Comparison of ENCODE assay signal across 25 cellular contexts in the genomic region with DNA sequence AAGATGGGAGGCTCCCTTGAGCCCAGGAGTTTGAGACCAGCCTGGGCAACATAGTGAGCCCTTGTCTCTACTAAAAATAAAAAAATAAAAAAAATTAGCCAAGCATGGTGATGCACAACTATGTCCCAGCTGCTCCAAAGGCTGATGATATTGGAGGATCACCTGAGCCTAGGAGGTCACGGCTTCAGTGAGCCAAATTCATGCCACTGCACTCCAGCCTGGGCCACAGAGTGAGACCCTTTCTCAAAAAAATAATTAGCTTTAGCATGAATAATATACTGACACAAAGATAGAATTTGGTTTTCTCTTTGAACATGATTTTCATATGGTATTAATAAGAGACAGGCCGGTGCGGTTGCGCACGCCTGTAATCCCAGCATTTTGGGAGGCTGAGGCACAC.
DNase-seq lines count a peak whose midpoint lies in the region; ATAC-seq and TF ChIP-seq lines count a peak whose summit lies in the region.
"Had no signal": no experiment of that assay in that cellular context is flagged by ENCODE, and none has a peak within 500 bp of the region (broad histone marks: within the 10 kb centered on the region; RNA-seq: fewer than 3 reads in every experiment).

No MANE protein-coding gene starts in this region.

- WGBS in body of pancreas, 2 donors: 87 to 89% methylated on average over 5 of the region's 5 CpGs

- TF ChIP-seq CTCF in MCF 10A (IDR thresholded peaks at IDR 0.05; ENCODE audit: unreplicated experiment) (no peak), breast epithelium (IDR thresholded peaks at IDR 0.05) (no peak), HEK293 (tag by site-specific recombination; IDR thresholded peaks at IDR 0.05) (no peak), WTC11 (IDR thresholded peaks at IDR 0.05) (no peak), body of pancreas (IDR thresholded peaks at IDR 0.05) (no peak)

- H3K27me3 Mint-ChIP-seq in MCF 10A (ENCODE audit: insufficient read depth, unreplicated experiment): no peaks in the 10 kb centered on the region
- H3K27me3 Mint-ChIP-seq in WTC11 (ENCODE audit: low read depth): no peaks in the 10 kb centered on the region
- H3K27me3 Mint-ChIP-seq: CD4-positive, alpha-beta memory T cell; CD4-positive, CD25-positive, alpha-beta regulatory T cell had no signal

- peak overlapping the region; percentile 10 for H3K27ac Mint-ChIP-seq in MCF 10A (ENCODE audit: low read depth, unreplicated experiment)
- H3K27ac Mint-ChIP-seq in WTC11: no peak overlapping the region
- H3K27ac Mint-ChIP-seq: CD14-positive monocyte; CD4-positive, alpha-beta memory T cell; CD4-positive, CD25-positive, alpha-beta regulatory T cell; CD8-positive, alpha-beta memory T cell had no signal

- H3K9me3 Mint-ChIP-seq in MCF 10A (ENCODE audit: unreplicated experiment) (no peaks in the 10 kb centered on the region), WTC11 (peaks cover 7% of the 10 kb centered on the region; the same call in 1 of the 2 replicates)
- H3K9me3 Mint-ChIP-seq: CD4-positive, alpha-beta memory T cell; CD4-positive, CD25-positive, alpha-beta regulatory T cell; CD8-positive, alpha-beta memory T cell had no signal

- H3K27me3 ChIP-seq in breast epithelium: no peaks in the 10 kb centered on the region
- H3K27me3 ChIP-seq in SJCRH30: no peaks in the 10 kb centered on the region
- H3K27me3 ChIP-seq in body of pancreas: no peaks in the 10 kb centered on the region
- H3K27me3 ChIP-seq: BE2C, BLaER1 had no signal

- H3K4me3 ChIP-seq in breast epithelium (no peak overlapping the region), HEK293 (ENCODE audit: low read depth, low read length) (no peak overlapping the region), SJCRH30 (no peak overlapping the region), body of pancreas (no peak overlapping the region)
- H3K4me3 ChIP-seq: BLaER1, GM12878 had no signal

- H3K9me3 ChIP-seq in breast epithelium (no peaks in the 10 kb centered on the region), HEK293 (ENCODE audit: control insufficient read depth, insufficient read depth, low read depth, low read length) (no peaks in the 10 kb centered on the region), SJCRH30 (replicated peaks) (no peaks in the 10 kb centered on the region), body of pancreas (no peaks in the 10 kb centered on the region)
- H3K9me3 ChIP-seq: BE2C had no signal

- no peaks in the 10 kb centered on the region for H3K36me3 Mint-ChIP-seq in MCF 10A (ENCODE audit: insufficient read depth, unreplicated experiment)
- no peaks in the 10 kb centered on the region for H3K36me3 Mint-ChIP-seq in WTC11
- H3K36me3 Mint-ChIP-seq: CD14-positive monocyte; CD4-positive, alpha-beta memory T cell; CD4-positive, CD25-positive, alpha-beta regulatory T cell; CD8-positive, alpha-beta memory T cell had no signal

- POLR2A ChIA-PET in MCF 10A (lab: Yijun Ruan, JAX) (interaction anchor here (1.1 to 1.2 kb wide), 2 partner anchors 22 to 26 kb away, joined by 4 to 5 read pairs; no protein-coding TSS in a partner anchor), HEK293 (lab: Yijun Ruan, JAX) (no interaction called here), WTC11 (lab: Charles Lee) (interaction anchor here (0.7 kb wide), 2 partner anchors 10 to 121 kb away, joined by 5 to 8 read pairs; no protein-coding TSS in a partner anchor)

- H3K4me1 Mint-ChIP-seq in MCF 10A (ENCODE audit: insufficient read depth, unreplicated experiment) (peaks cover 12% of the 10 kb centered on the region), WTC11 (peaks cover 11% of the 10 kb centered on the region)
- H3K4me1 Mint-ChIP-seq: CD14-positive monocyte; CD4-positive, alpha-beta memory T cell; CD4-positive, CD25-positive, alpha-beta regulatory T cell; CD8-positive, alpha-beta memory T cell had no signal

- ATAC-seq in WTC11 (no peak), GM18907 (IDR thresholded peaks at IDR 0.05; ENCODE audit: unreplicated experiment) (no peak), body of pancreas (no peak)
- ATAC-seq: GM12878 had no signal

- H3K4me1 ChIP-seq in breast epithelium (no peaks in the 10 kb centered on the region), HEK293 (ENCODE audit: control insufficient read depth, insufficient read depth, low read length) (no peaks in the 10 kb centered on the region), SJCRH30 (no peaks in the 10 kb centered on the region), body of pancreas (no peaks in the 10 kb centered on the region)
- H3K4me1 ChIP-seq: BE2C, BLaER1 had no signal

- H3K27ac ChIP-seq in breast epithelium: no peak overlapping the region
- H3K27ac ChIP-seq in HEK293 (ENCODE audit: extremely low read depth, low read depth, low read length): no peak overlapping the region
- H3K27ac ChIP-seq in SJCRH30: no peak overlapping the region
- no peak overlapping the region for H3K27ac ChIP-seq in body of pancreas
- H3K27ac ChIP-seq: BLaER1 had no signal

- no TSS peak for BruUV-seq in MCF 10A (replicated peaks; lab: Mats Ljungman, UMichigan)

- intact Hi-C loops in MCF 10A (cut with micrococcal nuclease) (loop anchor here (2.0 kb wide), 1 partner anchor 89 kb away; a partner anchor contains a TSS), breast epithelium (cut with DNase I; ENCODE audit: low total_unique reads) (no loop called here), body of pancreas (cut with DNase I) (no loop called here)

- H3K4me3 Mint-ChIP-seq in MCF 10A (ENCODE audit: unreplicated experiment): no peak overlapping the region
- H3K4me3 Mint-ChIP-seq in WTC11: no peak overlapping the region
- H3K4me3 Mint-ChIP-seq: CD14-positive monocyte; CD4-positive, alpha-beta memory T cell; CD4-positive, CD25-positive, alpha-beta regulatory T cell; CD8-positive, alpha-beta memory T cell had no signal

- no peak for TF ChIP-seq POLR2A in breast epithelium (IDR thresholded peaks at IDR 0.05)
- TF ChIP-seq POLR2A in body of pancreas (IDR thresholded peaks at IDR 0.05): no peak

- H3K36me3 ChIP-seq in breast epithelium (no peaks in the 10 kb centered on the region), HEK293 (ENCODE audit: control insufficient read depth in 2 of 2, insufficient read depth in 1 of 2, low read length in 2 of 2) (no peaks in the 10 kb centered on the region), SJCRH30 (no peaks in the 10 kb centered on the region), body of pancreas (replicated peaks in 1 of 2; ENCODE audit: insufficient read depth in 1 of 2, low read depth in 2 of 2) (no peaks in the 10 kb centered on the region)
- H3K36me3 ChIP-seq: BE2C, BLaER1 had no signal

- CTCF ChIA-PET in MCF 10A (lab: Yijun Ruan, JAX): interaction anchor here (0.6 to 2.8 kb wide), 4 partner anchors 19 to 102 kb away, joined by 3 to 20 read pairs (median 4); no protein-coding TSS in a partner anchor
- CTCF ChIA-PET in HEK293 (lab: Yijun Ruan, JAX): interaction anchor here (1.1 kb wide), 1 partner anchor 138 kb away, joined by 3 read pairs; no protein-coding TSS in a partner anchor
- CTCF ChIA-PET in WTC11 (lab: Charles Lee): no interaction called here

- DNase-seq in MCF 10A (ENCODE audit: unreplicated experiment): no peak
- DNase-seq in breast epithelium (ENCODE audit: low spot score in 2 of 2): no peak
- no peak for DNase-seq in WTC11 (ENCODE audit: low spot score)
- no peak for DNase-seq in SJCRH30
- no peak for DNase-seq in body of pancreas
- DNase-seq: 8988T; ACHN; BE2C; C1 segment of cervical spinal cord; CD4-positive, alpha-beta memory T cell; CD4-positive, CD25-positive, alpha-beta regulatory T cell; CD8-positive, alpha-beta memory T cell; COR-L47; DMS 273 treated with DMSO at 0.1 percent for 48 hours; DMS153; DMS53; DMS79; DND-41; EL; GDM1 had no signal

TF ChIP-seq in HEK293, 187 proteins besides CTCF, POLR2A, EP300 and RAD21:
- TF ChIP-seq, protein P1, sequence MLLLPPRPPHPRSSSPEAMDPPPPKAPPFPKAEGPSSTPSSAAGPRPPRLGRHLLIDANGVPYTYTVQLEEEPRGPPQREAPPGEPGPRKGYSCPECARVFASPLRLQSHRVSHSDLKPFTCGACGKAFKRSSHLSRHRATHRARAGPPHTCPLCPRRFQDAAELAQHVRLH (tag by site-specific recombination; IDR thresholded peaks at IDR 0.05): no peak
- TF ChIP-seq ZNF629 (tag by site-specific recombination; IDR thresholded peaks at IDR 0.05): no peak
- peak; percentile 63; the same call in 1 of the 2 replicates for TF ChIP-seq ZNF121 (tag by site-specific recombination; IDR thresholded peaks at IDR 0.05)

TF ChIP-seq in WTC11, 78 proteins besides CTCF, POLR2A, EP300 and RAD21:
- TF ChIP-seq ZNF121 (CRISPR knock-in tag; IDR thresholded peaks at IDR 0.05): 0 out of 2 replicates have a peak, but pooled peaks have one; percentile 53
- no peak for TF ChIP-seq ZNF396 (CRISPR knock-in tag; IDR thresholded peaks at IDR 0.05; ENCODE audit: borderline replicate concordance)
